9 cellular contexts compared by ENCODE assay signal in the genomic region with DNA sequence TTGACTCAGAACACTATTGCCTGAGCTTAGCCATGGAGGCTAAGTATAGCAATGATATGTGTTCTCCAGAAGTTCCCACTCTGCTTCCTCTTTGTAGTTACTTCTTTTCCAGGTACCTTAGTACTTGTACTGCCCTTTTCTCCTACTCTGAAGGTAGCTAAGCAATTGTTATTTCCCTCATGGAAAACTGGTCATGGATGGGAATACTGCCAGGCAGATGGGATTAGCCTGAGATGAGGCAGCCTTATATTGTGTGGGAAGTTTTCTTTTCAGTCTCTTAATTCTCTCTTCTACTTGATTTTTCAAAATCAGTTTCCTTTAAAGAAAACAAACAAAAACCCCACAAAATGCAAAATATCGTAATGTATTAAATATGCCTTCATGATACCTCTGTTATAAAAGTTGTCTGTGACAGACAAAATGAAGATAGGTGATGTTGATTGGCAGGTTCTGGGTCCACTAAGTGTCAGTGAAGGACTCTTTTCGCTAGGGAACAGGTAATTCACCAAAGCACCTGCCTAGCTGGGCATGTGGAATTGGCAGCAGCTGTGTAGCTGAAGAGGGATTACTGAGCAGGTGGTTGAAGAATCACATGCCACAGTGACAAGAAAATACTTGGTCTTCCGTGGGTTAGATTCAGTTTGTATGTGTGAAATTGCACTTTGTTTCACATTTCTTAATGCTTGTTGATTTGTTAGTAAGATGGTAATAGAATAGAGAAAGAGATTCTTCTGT. TPM values are rescaled to one million over a fixed set of nuclear protein-coding genes. Genes with fewer than 3 reads are reported as not detected.
DNase-seq lines count a peak whose midpoint lies in the region; ATAC-seq, FAIRE-seq and TF ChIP-seq lines count a peak whose summit lies in the region.
"Had no signal": no experiment of that assay in that cellular context is flagged by ENCODE, and none has a peak within 500 bp of the region (broad histone marks: within the 10 kb centered on the region; RNA-seq: fewer than 3 reads in every experiment).

No MANE protein-coding gene starts in this region.

- peaks cover 8% of the 10 kb centered on the region for H3K36me3 Mint-ChIP-seq in CD4-positive, CD25-positive, alpha-beta regulatory T cell
- no peaks in the 10 kb centered on the region for H3K36me3 Mint-ChIP-seq in immature natural killer cell

- no peak for ATAC-seq in CD4-positive, CD25-positive, alpha-beta regulatory T cell (ENCODE audit: low read depth in 2 of 2)
- ATAC-seq in HG03095 (IDR thresholded peaks at IDR 0.05; ENCODE audit: unreplicated experiment) = no peak
- no peak for ATAC-seq in HG03108 (IDR thresholded peaks at IDR 0.05; ENCODE audit: unreplicated experiment)

- peaks cover 45% of the 10 kb centered on the region for H3K4me1 ChIP-seq in CD4-positive, CD25-positive, alpha-beta regulatory T cell (ENCODE audit: control insufficient read depth, insufficient read depth, low read length, poor library complexity, severe bottlenecking)
- H3K4me1 ChIP-seq in BE2C = no peaks in the 10 kb centered on the region; the same call in 1 of the 2 replicates

- no peak overlapping the region for H3K27ac ChIP-seq in CD4-positive, CD25-positive, alpha-beta regulatory T cell (ENCODE audit: insufficient read depth, low read length, poor library complexity, severe bottlenecking)

- DNase-seq in CD4-positive, CD25-positive, alpha-beta regulatory T cell = no peak
- DNase-seq in GM18507 (ENCODE audit: extremely low spot score, insufficient read length, low read depth) (no peak), RPMI8226 (peak; percentile 20), immature natural killer cell (peak in 2 of 3 donors; percentile 11 to 17), BE2C (no peak), HUDEP-2 (lab: John Stamatoyannopoulos, UW; ENCODE audit: unreplicated experiment in 76 of 76) (no peak)
- DNase-seq: activated CD4-positive, alpha-beta T cell treated with anti-CD3 and anti-CD28 coated beads for 1 hour had no signal

- no peaks in the 10 kb centered on the region for H3K9me3 Mint-ChIP-seq in CD4-positive, CD25-positive, alpha-beta regulatory T cell
- H3K9me3 Mint-ChIP-seq in immature natural killer cell = no peaks in the 10 kb centered on the region

- peak overlapping the region in 2 of 3 donors; percentile 3 to 25 for H3K27ac Mint-ChIP-seq in CD4-positive, CD25-positive, alpha-beta regulatory T cell
- H3K27ac Mint-ChIP-seq in immature natural killer cell = peak overlapping the region; percentile 72 to 91 (median 85)

- no peaks in the 10 kb centered on the region for H3K9me3 ChIP-seq in CD4-positive, CD25-positive, alpha-beta regulatory T cell (ENCODE audit: control insufficient read depth in 2 of 2, low read length in 2 of 2)
- H3K9me3 ChIP-seq in BE2C = no peaks in the 10 kb centered on the region

- FAIRE-seq in GM18507 (lab: Jason Lieb, UNC) = peak; percentile 5

- peak overlapping the region; percentile 26 for H3K4me3 ChIP-seq in CD4-positive, CD25-positive, alpha-beta regulatory T cell (ENCODE audit: low read depth, low read length)
- H3K4me3 ChIP-seq in BE2C (ENCODE audit: low read depth, low read length) = no peak overlapping the region

- TF ChIP-seq CTCF in BE2C (IDR thresholded peaks at IDR 0.05; ENCODE audit: low read depth, low read length) = no peak

- no peaks in the 10 kb centered on the region for H3K36me3 ChIP-seq in CD4-positive, CD25-positive, alpha-beta regulatory T cell (ENCODE audit: control insufficient read depth, insufficient read depth, low read length)
- peaks cover 2% of the 10 kb centered on the region; the same call in 1 of the 2 replicates for H3K36me3 ChIP-seq in BE2C

- H3K4me1 Mint-ChIP-seq in CD4-positive, CD25-positive, alpha-beta regulatory T cell = peaks cover 32 to 76% (median 63%) of the 10 kb centered on the region in 4 donors
- H3K4me1 Mint-ChIP-seq in immature natural killer cell = peaks cover 77 to 89% of the 10 kb centered on the region in 2 donors

- no peaks in the 10 kb centered on the region for H3K27me3 Mint-ChIP-seq in CD4-positive, CD25-positive, alpha-beta regulatory T cell
- H3K27me3 Mint-ChIP-seq in immature natural killer cell (ENCODE audit: low read depth in 3 of 3) = peaks cover 0 to 14% (median 4%) of the 10 kb centered on the region in 3 donors

- peak overlapping the region; percentile 15 to 56 (median 36) for H3K4me3 Mint-ChIP-seq in CD4-positive, CD25-positive, alpha-beta regulatory T cell
- H3K4me3 Mint-ChIP-seq in immature natural killer cell = peak overlapping the region; percentile 21 to 72 (median 64)

- H3K27me3 ChIP-seq in CD4-positive, CD25-positive, alpha-beta regulatory T cell (ENCODE audit: control insufficient read depth, insufficient read depth, low read length) = no peaks in the 10 kb centered on the region
- H3K27me3 ChIP-seq in BE2C = no peaks in the 10 kb centered on the region

RNA-seq across cellular contexts. Expression of a gene that starts 4.1 kb away (rescaled TPM):
- 39.0 TPM for total RNA-seq in CD4-positive, CD25-positive, alpha-beta regulatory T cell
- 1 to 10 TPM in 3 of 4 donors, under 1 TPM in 1; 0.64 to 2.6 (median 1.6) TPM for polyA plus RNA-seq in CD4-positive, CD25-positive, alpha-beta regulatory T cell
- polyA plus RNA-seq in immature natural killer cell = 10 to 100 TPM in 1 of 3 donors, 1 to 10 TPM in 1, under 1 TPM in 1; 0.04 to 11.3 (median 2.6) TPM
- polyA plus RNA-seq in BE2C (2012; ENCODE audit: insufficient read depth, insufficient read length, low read depth) = 34.4 TPM

Comparison
In these comparisons a context has a peak if more than half of its experiments do, and no peak if none do; other contexts are left out.
1. DNase-seq: peak in RPMI8226 (single experiment) and immature natural killer cell (2 of 3); none in CD4-positive, CD25-positive, alpha-beta regulatory T cell (0 of 3), GM18507 (single experiment), BE2C (single experiment) and HUDEP-2 (0 of 76).